ENCODE assay signal across 8 cellular contexts in genomic region chr12:6452908-6453630, GRCh38. TPM values are rescaled to one million over a fixed set of nuclear protein-coding genes. Genes with fewer than 3 reads are reported as not detected.
A peak's percentile ranks its signal among the peaks of the same experiment; 100 is the strongest.
DNase-seq lines count a peak whose midpoint lies in the region; ATAC-seq, FAIRE-seq and TF ChIP-seq lines count a peak whose summit lies in the region.

No MANE protein-coding gene starts in this region.

- H3K9me3 Mint-ChIP-seq in activated CD4-positive, alpha-beta T cell treated with anti-CD3 and anti-CD28 coated beads, Interleukin-2, amount 10 ng/mL, durations not matched to agents 24 days and 14 days = no peaks in the 10 kb centered on the region
- H3K9me3 Mint-ChIP-seq in activated naive CD8-positive, alpha-beta T cell treated with anti-CD3 and anti-CD28 coated beads, Interleukin-2, amount 50 U/mL, for 24 hours = no peaks in the 10 kb centered on the region

- TF ChIP-seq CTCF in thyroid gland (IDR thresholded peaks at IDR 0.05) = no peak

- H3K27me3 ChIP-seq in thyroid gland = no peaks in the 10 kb centered on the region

- peak overlapping the region; percentile 97 for H3K27ac Mint-ChIP-seq in activated CD4-positive, alpha-beta T cell treated with anti-CD3 and anti-CD28 coated beads, Interleukin-2, amount 10 ng/mL, durations not matched to agents 24 days and 14 days
- peak overlapping the region; percentile 98 for H3K27ac Mint-ChIP-seq in activated naive CD8-positive, alpha-beta T cell treated with anti-CD3 and anti-CD28 coated beads, Interleukin-2, amount 50 U/mL, for 24 hours

- no peak for ATAC-seq in activated naive CD8-positive, alpha-beta T cell treated with anti-CD3 and anti-CD28 coated beads, Interleukin-2, amount 50 U/mL, for 24 hours
- ATAC-seq in GM18498 (IDR thresholded peaks at IDR 0.05; ENCODE audit: unreplicated experiment) = no peak

- H3K9me3 ChIP-seq in thyroid gland = no peaks in the 10 kb centered on the region

- FAIRE-seq in H54 (lab: Jason Lieb, UNC) = no peak

- intact Hi-C loops in activated CD4-positive, alpha-beta T cell treated with anti-CD3 and anti-CD28 coated beads, Interleukin-2, amount 10 ng/mL, durations not matched to agents 24 days and 14 days (cut with micrococcal nuclease) = loop anchor here (1.0 to 5.0 kb wide), 4 partner anchors 9 to 499 kb away; partner anchors contain the start of genes CD27 and PTPN6
- intact Hi-C loops in thyroid gland (cut with DNase I) = no loop called here

- peaks cover 72% of the 10 kb centered on the region for H3K36me3 Mint-ChIP-seq in activated CD4-positive, alpha-beta T cell treated with anti-CD3 and anti-CD28 coated beads, Interleukin-2, amount 10 ng/mL, durations not matched to agents 24 days and 14 days (ENCODE audit: low read depth)
- H3K36me3 Mint-ChIP-seq in activated naive CD8-positive, alpha-beta T cell treated with anti-CD3 and anti-CD28 coated beads, Interleukin-2, amount 50 U/mL, for 24 hours (ENCODE audit: low read depth) = peaks cover 76% of the 10 kb centered on the region

- H3K4me1 ChIP-seq in thyroid gland = peaks cover 22 to 35% of the 10 kb centered on the region in 2 donors

- peak overlapping the region in 1 of 3 donors; percentile 74 for H3K4me3 ChIP-seq in thyroid gland (replicated peaks in 1 of 3)

- peak; percentile 81 for DNase-seq in activated CD4-positive, alpha-beta T cell treated with anti-CD3 and anti-CD28 coated beads, Interleukin-2, amount 10 ng/mL, durations not matched to agents 24 days and 14 days
- DNase-seq in activated CD4-positive, alpha-beta T cell treated with anti-CD3 and anti-CD28 coated beads, Interleukin-2, amount 50 U/mL, for 4 hours = no peak
- DNase-seq in activated naive CD8-positive, alpha-beta T cell treated with anti-CD3 and anti-CD28 coated beads, Interleukin-2, amount 50 U/mL, for 24 hours = peak; percentile 49
- DNase-seq in left kidney (ENCODE audit: low read depth, low spot score) (peak; percentile 10), thyroid gland (peak; percentile 27 to 30), hippocampal formation (lab: John Stamatoyannopoulos, UW) (no peak), H54 (ENCODE audit: insufficient read length, low spot score) (no peak)

- TF ChIP-seq POLR2A in thyroid gland (IDR thresholded peaks at IDR 0.05) (no peak), H54 (IDR thresholded peaks at IDR 0.05; ENCODE audit: low read depth, low read length) (no peak)

- peaks cover 10% of the 10 kb centered on the region in 2 donors for H3K36me3 ChIP-seq in thyroid gland

- H3K4me1 Mint-ChIP-seq in activated CD4-positive, alpha-beta T cell treated with anti-CD3 and anti-CD28 coated beads, Interleukin-2, amount 10 ng/mL, durations not matched to agents 24 days and 14 days = peaks cover 58% of the 10 kb centered on the region
- peaks cover 82% of the 10 kb centered on the region for H3K4me1 Mint-ChIP-seq in activated naive CD8-positive, alpha-beta T cell treated with anti-CD3 and anti-CD28 coated beads, Interleukin-2, amount 50 U/mL, for 24 hours

- 64 to 67% methylated on average over 13 to 15 of the region's 18 CpGs for WGBS in thyroid gland, 2 donors

- no peaks in the 10 kb centered on the region for H3K27me3 Mint-ChIP-seq in activated CD4-positive, alpha-beta T cell treated with anti-CD3 and anti-CD28 coated beads, Interleukin-2, amount 10 ng/mL, durations not matched to agents 24 days and 14 days
- no peaks in the 10 kb centered on the region for H3K27me3 Mint-ChIP-seq in activated naive CD8-positive, alpha-beta T cell treated with anti-CD3 and anti-CD28 coated beads, Interleukin-2, amount 50 U/mL, for 24 hours

- H3K4me3 Mint-ChIP-seq in activated CD4-positive, alpha-beta T cell treated with anti-CD3 and anti-CD28 coated beads, Interleukin-2, amount 10 ng/mL, durations not matched to agents 24 days and 14 days = peak overlapping the region; percentile 97
- peak overlapping the region; percentile 98 for H3K4me3 Mint-ChIP-seq in activated naive CD8-positive, alpha-beta T cell treated with anti-CD3 and anti-CD28 coated beads, Interleukin-2, amount 50 U/mL, for 24 hours

- H3K27ac ChIP-seq in thyroid gland = peak overlapping the region; percentile 99

RNA-seq across cellular contexts. Expression of gene TAPBPL, which starts 1.2 kb away (rescaled TPM):
- total RNA-seq in activated CD4-positive, alpha-beta T cell treated with anti-CD3 and anti-CD28 coated beads, Interleukin-2, amount 10 ng/mL, durations not matched to agents 24 days and 14 days = 31.9 and 33.0 TPM in 2 replicates
- 10 to 100 TPM; 29.3 to 70.1 (median 59.4) TPM for total RNA-seq in thyroid gland

RNA-seq across cellular contexts. Expression of gene CD27, which starts 8.3 kb away (rescaled TPM):
- 74.0 and 77.7 TPM in 2 replicates for total RNA-seq in activated CD4-positive, alpha-beta T cell treated with anti-CD3 and anti-CD28 coated beads, Interleukin-2, amount 10 ng/mL, durations not matched to agents 24 days and 14 days
- 10 to 100 TPM in 1 of 4 donors, 1 to 10 TPM in 3; 2.7 to 10.8 (median 6.4) TPM for total RNA-seq in thyroid gland

RNA-seq across cellular contexts. Expression of gene VAMP1, which starts 17.4 kb away (rescaled TPM):
- 50.0 and 51.2 TPM in 2 replicates for total RNA-seq in activated CD4-positive, alpha-beta T cell treated with anti-CD3 and anti-CD28 coated beads, Interleukin-2, amount 10 ng/mL, durations not matched to agents 24 days and 14 days
- total RNA-seq in thyroid gland = 10 to 100 TPM in 3 of 4 donors, 1 to 10 TPM in 1; 7.5 to 25.9 (median 12.8) TPM

RNA-seq across cellular contexts. Expression of gene MRPL51, which starts 40.0 kb away (rescaled TPM):
- 277 and 280 TPM in 2 replicates for total RNA-seq in activated CD4-positive, alpha-beta T cell treated with anti-CD3 and anti-CD28 coated beads, Interleukin-2, amount 10 ng/mL, durations not matched to agents 24 days and 14 days
- total RNA-seq in thyroid gland = 10 to 100 TPM; 16.7 to 84.6 (median 46.9) TPM

RNA-seq across cellular contexts. Expression of gene NCAPD2, which starts 40.8 kb away (rescaled TPM):
- total RNA-seq in activated CD4-positive, alpha-beta T cell treated with anti-CD3 and anti-CD28 coated beads, Interleukin-2, amount 10 ng/mL, durations not matched to agents 24 days and 14 days = 104 and 106 TPM in 2 replicates
- 10 to 100 TPM; 22.4 to 31.8 (median 28.6) TPM for total RNA-seq in thyroid gland

Comparison
In these comparisons a context has a peak if more than half of its experiments do, and no peak if none do; other contexts are left out.
1. DNase-seq: peak in activated CD4-positive, alpha-beta T cell treated with anti-CD3 and anti-CD28 coated beads, Interleukin-2, amount 10 ng/mL, durations not matched to agents 24 days and 14 days (single experiment), activated naive CD8-positive, alpha-beta T cell treated with anti-CD3 and anti-CD28 coated beads, Interleukin-2, amount 50 U/mL, for 24 hours (single experiment), left kidney (single experiment) and thyroid gland (2 of 2); none in activated CD4-positive, alpha-beta T cell treated with anti-CD3 and anti-CD28 coated beads, Interleukin-2, amount 50 U/mL, for 4 hours (0 of 2), hippocampal formation (0 of 2) and H54 (single experiment).